ENCODE assay signal across 15 cellular contexts in the genomic region with DNA sequence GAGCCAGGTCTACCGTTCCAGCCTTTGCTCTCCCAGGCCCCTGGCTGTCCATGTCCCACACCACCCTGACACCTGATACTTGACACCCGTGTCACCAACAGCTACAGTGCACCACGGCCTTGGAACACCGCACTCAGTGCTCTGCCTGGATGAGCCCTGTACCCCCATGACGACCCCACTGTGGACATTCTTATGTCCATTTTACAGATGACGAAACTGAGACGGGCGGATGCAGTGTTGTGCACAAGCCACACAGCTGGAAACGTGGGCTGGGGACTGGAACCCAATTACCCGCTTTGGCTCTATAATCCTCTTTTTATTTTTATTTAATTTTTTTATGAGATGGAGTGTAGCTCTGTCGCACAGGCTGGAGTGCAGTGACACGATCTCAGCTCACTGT.
A peak's percentile ranks its signal among the peaks of the same experiment; 100 is the strongest.
DNase-seq lines count a peak whose midpoint lies in the region; ATAC-seq, FAIRE-seq and TF ChIP-seq lines count a peak whose summit lies in the region.
"Had no signal": no experiment of that assay in that cellular context is flagged by ENCODE, and none has a peak within 500 bp of the region (broad histone marks: within the 10 kb centered on the region; RNA-seq: fewer than 3 reads in every experiment).

No MANE protein-coding gene starts in this region.

- H3K14ac ChIP-seq in neuronal stem cell (ENCODE audit: low read length), result no peak overlapping the region

- H3K4me2 ChIP-seq in HepG2 (ENCODE audit: low read depth, low read length) (no peak overlapping the region), hepatocyte (no peak overlapping the region), neuronal stem cell (ENCODE audit: insufficient read depth, low read length, poor library complexity, severe bottlenecking) (no peak overlapping the region)
- H3K4me2 ChIP-seq: BLaER1 treated with 17β-estradiol and CSF1 and Interleukin-3, amounts not matched to agents 10 nM and 100 nM had no signal

- H3K9me2 ChIP-seq in hepatocyte (replicated peaks; ENCODE audit: insufficient read depth), result no peaks in the 10 kb centered on the region

- ATAC-seq in HepG2 (no peak), right lobe of liver (no peak), HG02623 (IDR thresholded peaks at IDR 0.05; ENCODE audit: unreplicated experiment) (no peak)
- ATAC-seq: CD8-positive, alpha-beta T cell had no signal

- no peak overlapping the region for H4K91ac ChIP-seq in neuronal stem cell (ENCODE audit: low read depth, low read length, poor library complexity)

- TF ChIP-seq POLR2A in HepG2 (IDR thresholded peaks at IDR 0.05; ENCODE audit: insufficient read depth in 1 of 2, low read depth in 2 of 2, low read length in 2 of 2) (no peak), right lobe of liver (IDR thresholded peaks at IDR 0.05) (no peak)

- H3K9me3 ChIP-seq in HepG2 (ENCODE audit: low read length) (no peaks in the 10 kb centered on the region), right lobe of liver (no peaks in the 10 kb centered on the region), hepatocyte (ENCODE audit: low read depth) (no peaks in the 10 kb centered on the region), neuronal stem cell (replicated peaks in 1 of 2; ENCODE audit: control insufficient read depth in 2 of 2, insufficient read depth in 1 of 2, low read depth in 1 of 2, low read length in 2 of 2) (no peaks in the 10 kb centered on the region)
- H3K9me3 ChIP-seq: BLaER1 treated with 17β-estradiol and CSF1 and Interleukin-3, amounts not matched to agents 10 nM and 100 nM; HAP-1 had no signal

- BruUV-seq in HepG2 (replicated peaks; lab: Mats Ljungman, UMichigan), result no TSS peak

- H3K36me3 ChIP-seq in HepG2 (replicated peaks in 1 of 2; ENCODE audit: control insufficient read depth in 1 of 2, insufficient read depth in 2 of 2, low read length in 2 of 2) (no peaks in the 10 kb centered on the region), right lobe of liver (no peaks in the 10 kb centered on the region), hepatocyte (replicated peaks; ENCODE audit: insufficient read depth, low read depth) (no peaks in the 10 kb centered on the region), neuronal stem cell (replicated peaks in 1 of 2; ENCODE audit: control insufficient read depth in 2 of 2, insufficient read depth in 2 of 2, low read length in 2 of 2) (no peaks in the 10 kb centered on the region)
- H3K36me3 ChIP-seq: BLaER1 treated with 17β-estradiol and CSF1 and Interleukin-3, amounts not matched to agents 10 nM and 100 nM; HAP-1 had no signal

- no peak overlapping the region for H2BK15ac ChIP-seq in neuronal stem cell (ENCODE audit: low read length)

- H3K4me3 ChIP-seq in HepG2 (replicated peaks in 1 of 3; ENCODE audit: insufficient read depth in 1 of 3, low read depth in 2 of 3, low read length in 3 of 3), result no peak overlapping the region
- H3K4me3 ChIP-seq in right lobe of liver, result no peak overlapping the region
- no peak overlapping the region for H3K4me3 ChIP-seq in hepatocyte
- no peak overlapping the region for H3K4me3 ChIP-seq in neuronal stem cell (ENCODE audit: low read length in 2 of 2)
- H3K4me3 ChIP-seq: BLaER1 treated with 17β-estradiol and CSF1 and Interleukin-3, amounts not matched to agents 10 nM and 100 nM; HAP-1 had no signal

- peaks cover 3 to 25% of the 10 kb centered on the region in 2 experiments; a peak in 3 of 5 replicates for H3K27me3 ChIP-seq in HepG2 (ENCODE audit: control insufficient read depth in 1 of 2, insufficient read depth in 2 of 2, low read length in 2 of 2)
- no peaks in the 10 kb centered on the region for H3K27me3 ChIP-seq in right lobe of liver
- H3K27me3 ChIP-seq in hepatocyte, result no peaks in the 10 kb centered on the region
- peaks cover 0 to 38% (median 4%) of the 10 kb centered on the region in 3 experiments for H3K27me3 ChIP-seq in neuronal stem cell (ENCODE audit: control insufficient read depth in 3 of 3, insufficient read depth in 3 of 3, low read depth in 1 of 3, low read length in 3 of 3)

- TF ChIP-seq EP300 in HepG2 (IDR thresholded peaks at IDR 0.05; ENCODE audit: low read depth in 2 of 2, low read length in 2 of 2), result no peak
- TF ChIP-seq EP300 in HepG2 (CRISPR knock-in tag; IDR thresholded peaks at IDR 0.05; ENCODE audit: borderline replicate concordance), result no peak

- POLR2A ChIA-PET in HepG2 (lab: Yijun Ruan, JAX), result interaction anchor here (1.5 kb wide), 1 partner anchor 70 kb away, joined by 7 read pairs; no protein-coding TSS in a partner anchor

- TF ChIP-seq RAD21 in HepG2 (CRISPR knock-in tag; IDR thresholded peaks at IDR 0.05), result no peak

- H2BK120ac ChIP-seq in neuronal stem cell (ENCODE audit: low read depth, low read length), result no peak overlapping the region

- H3K79me2 ChIP-seq in HepG2 (ENCODE audit: insufficient read depth, low read length) (no peaks in the 10 kb centered on the region), hepatocyte (no peaks in the 10 kb centered on the region)

- peaks cover 73% of the 10 kb centered on the region for H3K4me1 ChIP-seq in HepG2 (ENCODE audit: insufficient read depth, low read length)
- peaks cover 0 to 21% (median 7%) of the 10 kb centered on the region in 4 donors for H3K4me1 ChIP-seq in right lobe of liver
- H3K4me1 ChIP-seq in hepatocyte (ENCODE audit: insufficient read depth), result peaks cover 33% of the 10 kb centered on the region
- peaks cover 4 to 8% of the 10 kb centered on the region in 2 donors for H3K4me1 ChIP-seq in neuronal stem cell (ENCODE audit: control insufficient read depth in 2 of 2, insufficient read depth in 1 of 2, low read depth in 1 of 2, low read length in 2 of 2)
- H3K4me1 ChIP-seq: HAP-1 had no signal

- WGBS in HepG2 (ENCODE audit: low lambda C conversion rate), result 77% methylated on average over 10 of the region's 12 CpGs
- WGBS in right lobe of liver (ENCODE audit: insufficient coverage, low coverage, low lambda C conversion rate, missing lambda C conversion rate), result 81% methylated on average over 8 of the region's 12 CpGs
- 90% methylated on average over 12 of the region's 12 CpGs for WGBS in hepatocyte (ENCODE audit: low lambda C conversion rate, missing lambda C conversion rate)
- no CpG with 5 or more reads among the region's 12 CpGs for WGBS in neuronal stem cell (ENCODE audit: extremely low coverage in 2 of 2, insufficient read length in 2 of 2, insufficient replicate concordance in 1 of 2), 2 donors

- CTCF ChIA-PET in HepG2 (lab: Yijun Ruan, JAX; ENCODE audit: low intra/inter-chr PET ratio, low total read pairs), result no interaction called here

- in situ Hi-C loops in HepG2 (cut with HindIII; ENCODE audit: extremely low pct_ligation_motif_present, low pct_unique_long_range_greater_than_20kb), result no loop called here

- H3K23ac ChIP-seq in neuronal stem cell (ENCODE audit: low read depth, low read length, poor library complexity), result no peak overlapping the region

- H3K27ac ChIP-seq in HepG2 (ENCODE audit: extremely low read length, insufficient read depth, low read length), result no peak overlapping the region
- H3K27ac ChIP-seq in right lobe of liver, result no peak overlapping the region
- peak overlapping the region; percentile 70 for H3K27ac ChIP-seq in hepatocyte
- H3K27ac ChIP-seq in neuronal stem cell (replicated peaks; ENCODE audit: low read length), result no peak overlapping the region
- H3K27ac ChIP-seq: BLaER1 treated with 17β-estradiol and CSF1 and Interleukin-3, amounts not matched to agents 10 nM and 100 nM had no signal

- peaks cover 1% of the 10 kb centered on the region for H3K79me1 ChIP-seq in neuronal stem cell (ENCODE audit: low read depth, low read length)

- intact Hi-C loops in HepG2 (cut with micrococcal nuclease; ENCODE audit: unreplicated experiment), result no loop called here
- intact Hi-C loops in right lobe of liver (cut with DNase I), result loop anchor here in 1 of 2 donors (10.0 kb wide), 1 partner anchor 62 kb away; no protein-coding TSS in a partner anchor

- peak overlapping the region; percentile 84 for H3K18ac ChIP-seq in neuronal stem cell (ENCODE audit: low read length)

- DNase-seq in HepG2 (ENCODE audit: low spot score) (no peak), right lobe of liver (no peak), hepatocyte (ENCODE audit: low spot score) (no peak), neuronal stem cell (ENCODE audit: low spot score) (no peak), NCI-H1417 (lab: John Stamatoyannopoulos, UW) (no peak), GM19240 (ENCODE audit: insufficient read length, low spot score) (no peak), Ammon's horn (ENCODE audit: low spot score) (no peak)
- DNase-seq: 8988T, Calu3, DMS79 treated with DMSO at 0.1 percent for 48 hours, GF-D8 had no signal

- no peak overlapping the region for H3K4ac ChIP-seq in neuronal stem cell (ENCODE audit: low read length)

- H4K20me1 ChIP-seq in HepG2 (ENCODE audit: insufficient read depth, low read length) (no peaks in the 10 kb centered on the region), hepatocyte (ENCODE audit: insufficient read depth, poor library complexity, severe bottlenecking) (no peaks in the 10 kb centered on the region)

- H2AK5ac ChIP-seq in neuronal stem cell (ENCODE audit: low read depth, low read length), result peak overlapping the region; percentile 94

- TF ChIP-seq CTCF in HepG2 (CRISPR knock-in tag; IDR thresholded peaks at IDR 0.05) (no peak), right lobe of liver (IDR thresholded peaks at IDR 0.05) (no peak), hepatocyte (IDR thresholded peaks at IDR 0.05; ENCODE audit: poor library complexity) (no peak)

- H2BK5ac ChIP-seq in neuronal stem cell (ENCODE audit: low read length), result peak overlapping the region; percentile 84

- no peak overlapping the region for H3K9ac ChIP-seq in HepG2 (ENCODE audit: insufficient read depth, low read depth, low read length)
- no peak overlapping the region for H3K9ac ChIP-seq in neuronal stem cell (ENCODE audit: low read depth, low read length, poor library complexity)
- H3K9ac ChIP-seq: BLaER1 treated with 17β-estradiol and CSF1 and Interleukin-3, amounts not matched to agents 10 nM and 100 nM had no signal

- no peak for FAIRE-seq in HepG2 (lab: Jason Lieb, UNC)

- H4K8ac ChIP-seq in neuronal stem cell (ENCODE audit: low read depth, low read length), result no peak overlapping the region

- H2AFZ ChIP-seq in HepG2 (ENCODE audit: low read length) (no peak overlapping the region), hepatocyte (no peak overlapping the region), neuronal stem cell (ENCODE audit: low read length) (no peak overlapping the region)

- H2BK12ac ChIP-seq in neuronal stem cell (ENCODE audit: low read length), result peak overlapping the region; percentile 82

TF ChIP-seq in HepG2, 621 proteins besides CTCF, POLR2A, EP300 and RAD21:
- TF ChIP-seq ZNF30 (CRISPR knock-in tag; IDR thresholded peaks at IDR 0.05) (no peak), MTF2 (CRISPR knock-in tag; IDR thresholded peaks at IDR 0.05; ENCODE audit: borderline replicate concordance) (no peak), ZNF629 (CRISPR knock-in tag; conservative IDR thresholded peaks at IDR 0.05) (peak; percentile 86), SSRP1 (CRISPR knock-in tag; IDR thresholded peaks at IDR 0.05) (no peak), ZMYM3 (CRISPR knock-in tag; IDR thresholded peaks at IDR 0.05) (peak; percentile 63), NCOA5 (CRISPR knock-in tag; IDR thresholded peaks at IDR 0.05) (no peak), AGO2 (optimal IDR thresholded peaks at IDR 0.05; ENCODE audit: low read depth, low read length) (peak; percentile 19), SMAD3 (CRISPR knock-in tag; IDR thresholded peaks at IDR 0.05) (no peak)
